ENCODE assay signal across 11 cellular contexts in genomic region chr6:113650610-113650979, GRCh38.
"Had no signal": no experiment of that assay in that cellular context is flagged by ENCODE, and none has a peak within 500 bp of the region (broad histone marks: within the 10 kb centered on the region; RNA-seq: fewer than 3 reads in every experiment).

No MANE protein-coding gene starts in this region.

- DNase-seq: activated CD4-positive, alpha-beta memory T cell treated with anti-CD3 and anti-CD28 coated beads, Interleukin-2, amount 10 ng/mL, durations not matched to agents 7 days and 5 days; activated CD4-positive, alpha-beta T cell treated with anti-CD3 and anti-CD28 coated beads for 36 hours; activated gamma-delta T cell; activated T-cell treated with anti-CD3 and anti-CD28 coated beads, Interleukin-2, amount 50 U/mL, for 48 hours; kidney glomerular epithelial cell; stimulated activated naive B cell treated with anti-CD40 and anti-IgM and Interleukin-4, amounts not matched to agents 10 μg/mL and 1 μg/mL and 100 μg/mL, for 72 hours had no signal

- H3K9me3 ChIP-seq: breast epithelium had no signal

- H3K4me1 ChIP-seq: breast epithelium had no signal

- ATAC-seq: activated CD4-positive, alpha-beta T cell treated with anti-CD3 and anti-CD28 coated beads for 36 hours; stimulated activated naive B cell treated with anti-CD40 and anti-IgM and Interleukin-4, amounts not matched to agents 10 μg/mL and 1 μg/mL and 100 μg/mL, for 72 hours had no signal

- H3K36me3 ChIP-seq: breast epithelium had no signal

- H3K27ac Mint-ChIP-seq: activated CD4-positive, alpha-beta memory T cell treated with anti-CD3 and anti-CD28 coated beads, Interleukin-2, amount 10 ng/mL, durations not matched to agents 7 days and 5 days; activated CD4-positive, alpha-beta T cell treated with anti-CD3 and anti-CD28 coated beads for 36 hours; activated naive CD8-positive, alpha-beta T cell; type B pancreatic cell had no signal

- H3K4me3 Mint-ChIP-seq: activated CD4-positive, alpha-beta memory T cell treated with anti-CD3 and anti-CD28 coated beads, Interleukin-2, amount 10 ng/mL, durations not matched to agents 7 days and 5 days; activated CD4-positive, alpha-beta T cell treated with anti-CD3 and anti-CD28 coated beads for 36 hours; activated naive CD8-positive, alpha-beta T cell; mesothelial cell of epicardium; stimulated activated naive B cell treated with anti-CD40 and anti-IgM and Interleukin-4, amounts not matched to agents 10 μg/mL and 1 μg/mL and 100 μg/mL, for 72 hours; type B pancreatic cell had no signal

- H3K36me3 Mint-ChIP-seq: activated naive CD8-positive, alpha-beta T cell; mesothelial cell of epicardium; type B pancreatic cell had no signal

- FAIRE-seq: frontal cortex had no signal

- H3K4me1 Mint-ChIP-seq: activated CD4-positive, alpha-beta memory T cell treated with anti-CD3 and anti-CD28 coated beads, Interleukin-2, amount 10 ng/mL, durations not matched to agents 7 days and 5 days; activated CD4-positive, alpha-beta T cell treated with anti-CD3 and anti-CD28 coated beads for 36 hours had no signal

- H3K27me3 ChIP-seq: breast epithelium had no signal

- H3K4me3 ChIP-seq: breast epithelium had no signal

- H3K9me3 Mint-ChIP-seq: activated CD4-positive, alpha-beta memory T cell treated with anti-CD3 and anti-CD28 coated beads, Interleukin-2, amount 10 ng/mL, durations not matched to agents 7 days and 5 days had no signal
